9 cellular contexts compared by ENCODE assay signal in genomic region chr11:78030429-78031325, GRCh38. TPM values are rescaled to one million over a fixed set of nuclear protein-coding genes. Genes with fewer than 3 reads are reported as not detected.
DNase-seq lines count a peak whose midpoint lies in the region; ATAC-seq and TF ChIP-seq lines count a peak whose summit lies in the region.
"Had no signal": no experiment of that assay in that cellular context is flagged by ENCODE, and none has a peak within 500 bp of the region (broad histone marks: within the 10 kb centered on the region; RNA-seq: fewer than 3 reads in every experiment).

No MANE protein-coding gene starts in this region.

- ATAC-seq in HG03469 (IDR thresholded peaks at IDR 0.05; ENCODE audit: unreplicated experiment) (no peak), GM19455 (IDR thresholded peaks at IDR 0.05; ENCODE audit: unreplicated experiment) (no peak)

- no peaks in the 10 kb centered on the region for H3K4me1 ChIP-seq in OCI-LY7 (ENCODE audit: insufficient read depth, low read length, poor library complexity, severe bottlenecking)

- BruUV-seq in OCI-LY7 (replicated peaks; lab: Mats Ljungman, UMichigan) = no TSS peak

- no peak overlapping the region for H3K4me2 ChIP-seq in OCI-LY7 (ENCODE audit: low read length)

- H3K79me2 ChIP-seq in OCI-LY7 (ENCODE audit: insufficient read depth, low read depth, low read length) = no peaks in the 10 kb centered on the region

- intact Hi-C loops in OCI-LY7 (cut with micrococcal nuclease; ENCODE audit: unreplicated experiment) = no loop called here

- H3K36me3 ChIP-seq in OCI-LY7 (ENCODE audit: insufficient read depth, low read length) = no peaks in the 10 kb centered on the region
- H3K36me3 ChIP-seq: gastrocnemius medialis had no signal

- no peak overlapping the region for H2AFZ ChIP-seq in OCI-LY7 (ENCODE audit: low read length)

- TF ChIP-seq CTCF in RWPE1 (conservative IDR thresholded peaks at IDR 0.05; ENCODE audit: low read depth) = no peak
- no peak for TF ChIP-seq CTCF in OCI-LY7 (conservative IDR thresholded peaks at IDR 0.05; ENCODE audit: low read length)

- no peaks in the 10 kb centered on the region for H3K9me2 ChIP-seq in OCI-LY7 (ENCODE audit: insufficient read depth, low read length)

- CTCF ChIA-PET in RWPE1 (lab: Yijun Ruan, JAX) (interaction anchor here (0.6 to 2.0 kb wide), 3 partner anchors 15 to 901 kb away, joined by 3 to 6 read pairs (median 4); no protein-coding TSS in a partner anchor), OCI-LY7 (lab: Charles Lee; ENCODE audit: unreplicated experiment) (no interaction called here)

- H3K27ac ChIP-seq in RWPE1 = peak overlapping the region; percentile 47
- H3K27ac ChIP-seq in OCI-LY7 (ENCODE audit: low read depth, low read length, poor library complexity, severe bottlenecking) = no peak overlapping the region
- H3K27ac ChIP-seq: gastrocnemius medialis had no signal

- H3K9me3 ChIP-seq in OCI-LY7 (ENCODE audit: low read length) = no peaks in the 10 kb centered on the region
- H3K9me3 ChIP-seq: gastrocnemius medialis had no signal

- peak; percentile 19 for DNase-seq in KG1 (lab: John Stamatoyannopoulos, UW)
- DNase-seq in RWPE1 (ENCODE audit: low spot score) = no peak
- DNase-seq in glomerular visceral epithelial cell (ENCODE audit: extremely low spot score) = peak; percentile 38
- peak; percentile 51 for DNase-seq in retina
- DNase-seq in OCI-LY7 (ENCODE audit: low spot score) = no peak
- no peak for DNase-seq in activated CD4-positive, alpha-beta T cell treated with anti-CD3 and anti-CD28 coated beads, Interleukin-2, amount 50 U/mL, for 4 hours
- DNase-seq: gastrocnemius medialis had no signal

- no peaks in the 10 kb centered on the region for H4K20me1 ChIP-seq in OCI-LY7 (ENCODE audit: insufficient read depth, low read length)

- H3K4me3 ChIP-seq in OCI-LY7 (ENCODE audit: low read depth, low read length, poor library complexity, severe bottlenecking) = no peak overlapping the region
- H3K4me3 ChIP-seq: gastrocnemius medialis had no signal

- POLR2A ChIA-PET in RWPE1 (lab: Yijun Ruan, JAX; ENCODE audit: low non-redundant PET) (no interaction called here), OCI-LY7 (lab: Charles Lee) (interaction anchor here (0.7 to 0.9 kb wide), 4 partner anchors 9 to 104 kb away, joined by 3 to 7 read pairs (median 6); no protein-coding TSS in a partner anchor)

RNA-seq across cellular contexts. Expression of gene KCTD14, which starts 7.6 kb away (rescaled TPM):
- total RNA-seq in OCI-LY7 (2014; rRNA removed; shearing (Covaris generic)) = not detected in 2 replicates
- not detected in 2 replicates for total RNA-seq in OCI-LY7 (2022)

RNA-seq across cellular contexts. Expression of gene THRSP, which starts 33.0 kb away (rescaled TPM):
- not detected in 2 replicates for total RNA-seq in OCI-LY7 (2014; rRNA removed; shearing (Covaris generic))
- total RNA-seq in OCI-LY7 (2022) = not detected in 2 replicates

RNA-seq across cellular contexts. Expression of gene INTS4, which starts 36.2 kb away (rescaled TPM):
- total RNA-seq in OCI-LY7 (2014; rRNA removed; shearing (Covaris generic)) = 50.6 and 57.1 TPM in 2 replicates
- 56.4 and 57.0 TPM in 2 replicates for total RNA-seq in OCI-LY7 (2022)

RNA-seq across cellular contexts. Expression of gene NDUFC2, which starts 49.0 kb away (rescaled TPM):
- 21.6 and 53.3 TPM in 2 replicates for total RNA-seq in OCI-LY7 (2014; rRNA removed; shearing (Covaris generic))
- 95.7 and 106 TPM in 2 replicates for total RNA-seq in OCI-LY7 (2022)

Comparison
In these comparisons a context has a peak if more than half of its experiments do, and no peak if none do; other contexts are left out.
1. DNase-seq: peak in KG1 (single experiment), glomerular visceral epithelial cell (single experiment) and retina (single experiment); none in RWPE1 (single experiment), OCI-LY7 (single experiment) and activated CD4-positive, alpha-beta T cell treated with anti-CD3 and anti-CD28 coated beads, Interleukin-2, amount 50 U/mL, for 4 hours (0 of 2).